Comparison of ENCODE assay signal across 1 cellular context in the genomic region with DNA sequence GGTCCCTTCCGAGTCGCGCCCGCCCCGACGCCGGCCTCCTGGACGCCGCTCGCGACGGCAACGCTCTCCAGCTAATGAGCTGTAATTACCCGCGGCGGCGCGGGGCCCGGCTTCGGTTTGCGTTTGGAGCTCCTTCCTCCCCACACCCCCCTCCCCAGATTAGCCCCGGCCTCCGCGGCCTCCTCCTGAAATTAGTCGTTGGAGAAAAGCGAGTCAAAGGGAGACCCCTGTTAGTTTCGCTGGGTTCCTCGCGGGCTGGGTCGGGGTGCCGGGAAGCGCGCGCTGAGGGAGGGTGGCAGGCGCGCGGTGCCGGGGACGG.
A peak's percentile ranks its signal among the peaks of the same experiment; 100 is the strongest.
TF ChIP-seq lines count a peak whose summit lies in the region.

No MANE protein-coding gene starts in this region.

TF ChIP-seq in H1, 55 proteins besides CTCF, POLR2A, EP300 and RAD21:
- TF ChIP-seq PHF8 (conservative IDR thresholded peaks at IDR 0.05; ENCODE audit: low read depth, low read length) (no peak), EZH2 (IDR thresholded peaks at IDR 0.05; ENCODE audit: low read depth, low read length, severe bottlenecking) (peak; percentile 97), CTBP2 (IDR thresholded peaks at IDR 0.05; ENCODE audit: borderline replicate concordance, insufficient read depth, insufficient read length, low read length) (no peak), SUZ12 (IDR thresholded peaks at IDR 0.05; ENCODE audit: low read length) (peak; percentile 88), GTF2F1 (IDR thresholded peaks at IDR 0.05; ENCODE audit: borderline replicate concordance, low read depth, low read length) (no peak), SP4 (IDR thresholded peaks at IDR 0.05; ENCODE audit: low read length) (no peak), CEBPB (IDR thresholded peaks at IDR 0.05; ENCODE audit: low read depth, low read length) (no peak), CHD1 (IDR thresholded peaks at IDR 0.05; ENCODE audit: low read depth, low read length) (no peak), GABPA (IDR thresholded peaks at IDR 0.05; ENCODE audit: borderline replicate concordance, insufficient read depth, low read length) (no peak), BACH1 (IDR thresholded peaks at IDR 0.05; ENCODE audit: low read length) (no peak)
- TF ChIP-seq, protein P1, sequence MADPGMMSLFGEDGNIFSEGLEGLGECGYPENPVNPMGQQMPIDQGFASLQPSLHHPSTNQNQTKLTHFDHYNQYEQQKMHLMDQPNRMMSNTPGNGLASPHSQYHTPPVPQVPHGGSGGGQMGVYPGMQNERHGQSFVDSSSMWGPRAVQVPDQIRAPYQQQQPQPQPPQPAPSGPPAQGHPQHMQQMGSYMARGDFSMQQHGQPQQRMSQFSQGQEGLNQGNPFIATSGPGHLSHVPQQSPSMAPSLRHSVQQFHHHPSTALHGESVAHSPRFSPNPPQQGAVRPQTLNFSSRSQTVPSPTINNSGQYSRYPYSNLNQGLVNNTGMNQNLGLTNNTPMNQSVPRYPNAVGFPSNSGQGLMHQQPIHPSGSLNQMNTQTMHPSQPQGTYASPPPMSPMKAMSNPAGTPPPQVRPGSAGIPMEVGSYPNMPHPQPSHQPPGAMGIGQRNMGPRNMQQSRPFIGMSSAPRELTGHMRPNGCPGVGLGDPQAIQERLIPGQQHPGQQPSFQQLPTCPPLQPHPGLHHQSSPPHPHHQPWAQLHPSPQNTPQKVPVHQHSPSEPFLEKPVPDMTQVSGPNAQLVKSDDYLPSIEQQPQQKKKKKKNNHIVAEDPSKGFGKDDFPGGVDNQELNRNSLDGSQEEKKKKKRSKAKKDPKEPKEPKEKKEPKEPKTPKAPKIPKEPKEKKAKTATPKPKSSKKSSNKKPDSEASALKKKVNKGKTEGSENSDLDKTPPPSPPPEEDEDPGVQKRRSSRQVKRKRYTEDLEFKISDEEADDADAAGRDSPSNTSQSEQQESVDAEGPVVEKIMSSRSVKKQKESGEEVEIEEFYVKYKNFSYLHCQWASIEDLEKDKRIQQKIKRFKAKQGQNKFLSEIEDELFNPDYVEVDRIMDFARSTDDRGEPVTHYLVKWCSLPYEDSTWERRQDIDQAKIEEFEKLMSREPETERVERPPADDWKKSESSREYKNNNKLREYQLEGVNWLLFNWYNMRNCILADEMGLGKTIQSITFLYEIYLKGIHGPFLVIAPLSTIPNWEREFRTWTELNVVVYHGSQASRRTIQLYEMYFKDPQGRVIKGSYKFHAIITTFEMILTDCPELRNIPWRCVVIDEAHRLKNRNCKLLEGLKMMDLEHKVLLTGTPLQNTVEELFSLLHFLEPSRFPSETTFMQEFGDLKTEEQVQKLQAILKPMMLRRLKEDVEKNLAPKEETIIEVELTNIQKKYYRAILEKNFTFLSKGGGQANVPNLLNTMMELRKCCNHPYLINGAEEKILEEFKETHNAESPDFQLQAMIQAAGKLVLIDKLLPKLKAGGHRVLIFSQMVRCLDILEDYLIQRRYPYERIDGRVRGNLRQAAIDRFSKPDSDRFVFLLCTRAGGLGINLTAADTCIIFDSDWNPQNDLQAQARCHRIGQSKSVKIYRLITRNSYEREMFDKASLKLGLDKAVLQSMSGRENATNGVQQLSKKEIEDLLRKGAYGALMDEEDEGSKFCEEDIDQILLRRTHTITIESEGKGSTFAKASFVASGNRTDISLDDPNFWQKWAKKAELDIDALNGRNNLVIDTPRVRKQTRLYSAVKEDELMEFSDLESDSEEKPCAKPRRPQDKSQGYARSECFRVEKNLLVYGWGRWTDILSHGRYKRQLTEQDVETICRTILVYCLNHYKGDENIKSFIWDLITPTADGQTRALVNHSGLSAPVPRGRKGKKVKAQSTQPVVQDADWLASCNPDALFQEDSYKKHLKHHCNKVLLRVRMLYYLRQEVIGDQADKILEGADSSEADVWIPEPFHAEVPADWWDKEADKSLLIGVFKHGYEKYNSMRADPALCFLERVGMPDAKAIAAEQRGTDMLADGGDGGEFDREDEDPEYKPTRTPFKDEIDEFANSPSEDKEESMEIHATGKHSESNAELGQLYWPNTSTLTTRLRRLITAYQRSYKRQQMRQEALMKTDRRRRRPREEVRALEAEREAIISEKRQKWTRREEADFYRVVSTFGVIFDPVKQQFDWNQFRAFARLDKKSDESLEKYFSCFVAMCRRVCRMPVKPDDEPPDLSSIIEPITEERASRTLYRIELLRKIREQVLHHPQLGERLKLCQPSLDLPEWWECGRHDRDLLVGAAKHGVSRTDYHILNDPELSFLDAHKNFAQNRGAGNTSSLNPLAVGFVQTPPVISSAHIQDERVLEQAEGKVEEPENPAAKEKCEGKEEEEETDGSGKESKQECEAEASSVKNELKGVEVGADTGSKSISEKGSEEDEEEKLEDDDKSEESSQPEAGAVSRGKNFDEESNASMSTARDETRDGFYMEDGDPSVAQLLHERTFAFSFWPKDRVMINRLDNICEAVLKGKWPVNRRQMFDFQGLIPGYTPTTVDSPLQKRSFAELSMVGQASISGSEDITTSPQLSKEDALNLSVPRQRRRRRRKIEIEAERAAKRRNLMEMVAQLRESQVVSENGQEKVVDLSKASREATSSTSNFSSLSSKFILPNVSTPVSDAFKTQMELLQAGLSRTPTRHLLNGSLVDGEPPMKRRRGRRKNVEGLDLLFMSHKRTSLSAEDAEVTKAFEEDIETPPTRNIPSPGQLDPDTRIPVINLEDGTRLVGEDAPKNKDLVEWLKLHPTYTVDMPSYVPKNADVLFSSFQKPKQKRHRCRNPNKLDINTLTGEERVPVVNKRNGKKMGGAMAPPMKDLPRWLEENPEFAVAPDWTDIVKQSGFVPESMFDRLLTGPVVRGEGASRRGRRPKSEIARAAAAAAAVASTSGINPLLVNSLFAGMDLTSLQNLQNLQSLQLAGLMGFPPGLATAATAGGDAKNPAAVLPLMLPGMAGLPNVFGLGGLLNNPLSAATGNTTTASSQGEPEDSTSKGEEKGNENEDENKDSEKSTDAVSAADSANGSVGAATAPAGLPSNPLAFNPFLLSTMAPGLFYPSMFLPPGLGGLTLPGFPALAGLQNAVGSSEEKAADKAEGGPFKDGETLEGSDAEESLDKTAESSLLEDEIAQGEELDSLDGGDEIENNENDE (IDR thresholded peaks at IDR 0.05; ENCODE audit: insufficient replicate concordance, low read length): no peak
